In genomic region chr3:111592941-111593340, GRCh38 we compare ENCODE assay signal across 16 cellular contexts. TPM values are rescaled to one million over a fixed set of nuclear protein-coding genes. Genes with fewer than 3 reads are reported as not detected.
A peak's percentile ranks its signal among the peaks of the same experiment; 100 is the strongest.
DNase-seq lines count a peak whose midpoint lies in the region; ATAC-seq, FAIRE-seq and TF ChIP-seq lines count a peak whose summit lies in the region.
"Had no signal": no experiment of that assay in that cellular context is flagged by ENCODE, and none has a peak within 500 bp of the region (broad histone marks: within the 10 kb centered on the region; RNA-seq: fewer than 3 reads in every experiment).

No MANE protein-coding gene starts in this region.

- TF ChIP-seq POLR2A in GM12891 (IDR thresholded peaks at IDR 0.05; ENCODE audit: low read depth, low read length) (no peak), HCT116 (IDR thresholded peaks at IDR 0.05; ENCODE audit: borderline replicate concordance, extremely low read depth, insufficient read depth, insufficient read length) (no peak), H54 (IDR thresholded peaks at IDR 0.05; ENCODE audit: low read depth, low read length) (no peak)

- no peaks in the 10 kb centered on the region for H3K27me3 Mint-ChIP-seq in activated naive CD8-positive, alpha-beta T cell treated with anti-CD3 and anti-CD28 coated beads for 36 hours
- no peaks in the 10 kb centered on the region for H3K27me3 Mint-ChIP-seq in naive thymus-derived CD4-positive, alpha-beta T cell

- peaks cover 33 to 80% of the 10 kb centered on the region in 2 experiments for H3K4me1 ChIP-seq in HCT116 (ENCODE audit: control insufficient read depth in 1 of 2, insufficient read depth in 2 of 2, low read length in 2 of 2)
- peaks cover 0 to 21% of the 10 kb centered on the region in 2 donors for H3K4me1 ChIP-seq in naive thymus-derived CD4-positive, alpha-beta T cell (ENCODE audit: control insufficient read depth in 2 of 2, insufficient read depth in 2 of 2, low read length in 2 of 2)

- TF ChIP-seq RAD21 in HCT116 (IDR thresholded peaks at IDR 0.05; ENCODE audit: low read depth), result no peak

- no peak for TF ChIP-seq CTCF in HCT116 (IDR thresholded peaks at IDR 0.05 in 2 of 3, conservative IDR thresholded peaks at IDR 0.05 in 1 of 3; ENCODE audit: borderline replicate concordance in 1 of 3, insufficient read depth in 1 of 3, low read depth in 2 of 3, low read length in 2 of 3)

- POLR2A ChIA-PET in HCT116 (lab: Charles Lee), result no interaction called here
- POLR2A ChIA-PET in naive thymus-derived CD4-positive, alpha-beta T cell (lab: Charles Lee), result no interaction called here

- H3K9ac ChIP-seq in HCT116 (ENCODE audit: low read length), result peak overlapping the region; percentile 52

- H3K27me3 ChIP-seq in HCT116 (ENCODE audit: insufficient read depth, low read length), result no peaks in the 10 kb centered on the region
- no peaks in the 10 kb centered on the region for H3K27me3 ChIP-seq in naive thymus-derived CD4-positive, alpha-beta T cell (ENCODE audit: control insufficient read depth in 2 of 2, insufficient read depth in 2 of 2, low read length in 2 of 2)

- H3K36me3 ChIP-seq in HCT116 (ENCODE audit: control insufficient read depth in 1 of 2, insufficient read depth in 2 of 2, low read length in 2 of 2), result no peaks in the 10 kb centered on the region
- H3K36me3 ChIP-seq in naive thymus-derived CD4-positive, alpha-beta T cell (ENCODE audit: control insufficient read depth in 2 of 3, insufficient read depth in 3 of 3, low read length in 3 of 3), result peaks cover 0 to 57% (median 0%) of the 10 kb centered on the region in 3 experiments

- H3K27ac Mint-ChIP-seq in activated naive CD8-positive, alpha-beta T cell treated with anti-CD3 and anti-CD28 coated beads for 36 hours, result peak overlapping the region; percentile 93
- peak overlapping the region in 5 of 9 donors; percentile 2 to 91 (median 15) for H3K27ac Mint-ChIP-seq in naive thymus-derived CD4-positive, alpha-beta T cell

- peaks cover 26% of the 10 kb centered on the region for H3K79me2 ChIP-seq in HCT116 (ENCODE audit: insufficient read depth, low read length)

- H2AFZ ChIP-seq in HCT116 (ENCODE audit: low read depth, low read length, poor library complexity, severe bottlenecking), result no peak overlapping the region

- H4K20me1 ChIP-seq in HCT116 (ENCODE audit: insufficient read depth), result no peaks in the 10 kb centered on the region

- RAD21 ChIA-PET in HCT116 (lab: Charles Lee; ENCODE audit: low non-redundant PET in 1 of 2, low total read pairs in 2 of 2, uncharacterized antibody in 2 of 2, unreplicated experiment in 2 of 2), result no interaction called here

- no peak for ATAC-seq in HCT116
- no peak for ATAC-seq in naive thymus-derived CD4-positive, alpha-beta T cell
- ATAC-seq: right cardiac atrium had no signal

- H3K4me3 Mint-ChIP-seq in activated naive CD8-positive, alpha-beta T cell treated with anti-CD3 and anti-CD28 coated beads for 36 hours, result peak overlapping the region; percentile 89
- H3K4me3 Mint-ChIP-seq in naive thymus-derived CD4-positive, alpha-beta T cell, result peak overlapping the region in 1 of 10 donors; percentile 83

- peak overlapping the region; percentile 67 for H3K4me2 ChIP-seq in HCT116 (ENCODE audit: low read length)

- peaks cover 70% of the 10 kb centered on the region for H3K4me1 Mint-ChIP-seq in activated naive CD8-positive, alpha-beta T cell treated with anti-CD3 and anti-CD28 coated beads for 36 hours
- peaks cover 11 to 88% (median 30%) of the 10 kb centered on the region in 7 donors for H3K4me1 Mint-ChIP-seq in naive thymus-derived CD4-positive, alpha-beta T cell

- peaks cover 85% of the 10 kb centered on the region for H3K36me3 Mint-ChIP-seq in activated naive CD8-positive, alpha-beta T cell treated with anti-CD3 and anti-CD28 coated beads for 36 hours
- peaks cover 8 to 67% (median 47%) of the 10 kb centered on the region in 5 donors for H3K36me3 Mint-ChIP-seq in naive thymus-derived CD4-positive, alpha-beta T cell

- intact Hi-C loops in HCT116 (cut with micrococcal nuclease), result loop anchor here (10.0 kb wide), 1 partner anchor 282 kb away; no protein-coding TSS in a partner anchor
- intact Hi-C loops in naive thymus-derived CD4-positive, alpha-beta T cell (cut with micrococcal nuclease), result loop anchor here (2.0 to 10.0 kb wide), 2 partner anchors 16 to 902 kb away; partner anchors contain the start of gene BTLA (in 1 of the 2)

- FAIRE-seq in GM12891 (lab: Jason Lieb, UNC), result peak; percentile 78
- no peak for FAIRE-seq in H54 (lab: Jason Lieb, UNC)

- H3K4me3 ChIP-seq in HCT116 (replicated peaks in 1 of 2; ENCODE audit: low read depth in 1 of 2, low read length in 2 of 2), result no peak overlapping the region
- no peak overlapping the region for H3K4me3 ChIP-seq in naive thymus-derived CD4-positive, alpha-beta T cell (ENCODE audit: low read length)

- CTCF ChIA-PET in HCT116 (lab: Charles Lee), result interaction anchor here (1.4 kb wide), 1 partner anchor 15 kb away, joined by 4 read pairs; no protein-coding TSS in a partner anchor
- CTCF ChIA-PET in naive thymus-derived CD4-positive, alpha-beta T cell (lab: Charles Lee), result interaction anchor here (0.6 kb wide), 1 partner anchor 840 kb away, joined by 3 read pairs; no protein-coding TSS in a partner anchor

- DNase-seq in GM12891 (ENCODE audit: insufficient read length, low spot score), result no peak
- DNase-seq in HCT116 (ENCODE audit: low read depth, low spot score), result no peak
- no peak for DNase-seq in activated naive CD8-positive, alpha-beta T cell treated with anti-CD3 and anti-CD28 coated beads for 36 hours
- no peak for DNase-seq in naive thymus-derived CD4-positive, alpha-beta T cell
- DNase-seq in LoVo (ENCODE audit: low spot score), result no peak
- no peak for DNase-seq in GM03348 (ENCODE audit: low spot score)
- DNase-seq in H54 (ENCODE audit: insufficient read length, low spot score), result no peak
- DNase-seq: amniotic stem cell, Caco-2, dermis blood vessel endothelial cell, NCI-H2081 treated with DMSO at 0.1 percent for 48 hours, right cardiac atrium, SW 1271 had no signal

- peaks cover 3% of the 10 kb centered on the region for H3K9me3 Mint-ChIP-seq in activated naive CD8-positive, alpha-beta T cell treated with anti-CD3 and anti-CD28 coated beads for 36 hours
- no peaks in the 10 kb centered on the region for H3K9me3 Mint-ChIP-seq in naive thymus-derived CD4-positive, alpha-beta T cell

- no TSS peak for BruUV-seq in HCT116 (replicated peaks; lab: Mats Ljungman, UMichigan)

- no peaks in the 10 kb centered on the region for H3K9me2 ChIP-seq in HCT116 (ENCODE audit: insufficient read depth)

- H3K27ac ChIP-seq in HCT116 (ENCODE audit: low read depth, low read length), result no peak overlapping the region
- H3K27ac ChIP-seq in naive thymus-derived CD4-positive, alpha-beta T cell (ENCODE audit: low read depth, low read length), result no peak overlapping the region

- H3K9me3 ChIP-seq in HCT116 (ENCODE audit: control insufficient read depth in 1 of 2, insufficient read depth in 1 of 2, low read depth in 1 of 2, low read length in 2 of 2), result no peaks in the 10 kb centered on the region
- no peaks in the 10 kb centered on the region for H3K9me3 ChIP-seq in naive thymus-derived CD4-positive, alpha-beta T cell (ENCODE audit: control insufficient read depth in 2 of 3, low read length in 3 of 3)
- H3K9me3 ChIP-seq: Caco-2 had no signal

TF ChIP-seq in GM12891, 5 proteins besides CTCF, POLR2A, EP300 and RAD21:
- TF ChIP-seq POU2F2 (IDR thresholded peaks at IDR 0.05; ENCODE audit: low read depth, low read length) (no peak), PAX5 (IDR thresholded peaks at IDR 0.05; ENCODE audit: insufficient read depth, low read length, severe bottlenecking) (no peak), SPI1 (IDR thresholded peaks at IDR 0.05; ENCODE audit: low read depth, low read length) (no peak), POLR2AphosphoS5 (IDR thresholded peaks at IDR 0.05; ENCODE audit: low read depth, low read length) (no peak), TAF1 (IDR thresholded peaks at IDR 0.05; ENCODE audit: low read depth, low read length) (no peak)

TF ChIP-seq in HCT116, 20 proteins besides CTCF, POLR2A, EP300 and RAD21:
- TF ChIP-seq POLR2AphosphoS5 (IDR thresholded peaks at IDR 0.05; ENCODE audit: low read depth, low read length) (no peak), SIN3A (IDR thresholded peaks at IDR 0.05; ENCODE audit: low read depth) (no peak), SP1 (IDR thresholded peaks at IDR 0.05; ENCODE audit: low read depth) (no peak)
TF ChIP-seq in HCT116: peak in this region for 0.

RNA-seq across cellular contexts. Expression of gene ZBED2, which starts 2.2 kb away (rescaled TPM):
- polyA plus RNA-seq in GM12891 (2012; ENCODE audit: low read depth, missing spikeins), result 0.77 TPM
- 16.1 TPM for total RNA-seq in HCT116 (2021; ENCODE audit: unreplicated experiment)
- 3.9 and 5.6 TPM in 2 replicates for polyA plus RNA-seq in HCT116 (2012)
- 100 to 1,000 TPM; 122 to 123 TPM for total RNA-seq in activated naive CD8-positive, alpha-beta T cell treated with anti-CD3 and anti-CD28 coated beads for 36 hours
- total RNA-seq in naive thymus-derived CD4-positive, alpha-beta T cell, result 10 to 100 TPM in 1 of 5 experiments, under 1 TPM in 3, not detected in 1; 0.13 to 51.8 (median 0.27) TPM
- 1 to 10 TPM; 1.7 to 1.8 TPM for polyA plus RNA-seq in naive thymus-derived CD4-positive, alpha-beta T cell
- total RNA-seq: dermis blood vessel endothelial cell, fibroblast of villous mesenchyme, LHCN-M2, right cardiac atrium, subcutaneous adipose tissue had no signal
- polyA plus RNA-seq: right cardiac atrium had no signal

RNA-seq across cellular contexts. Expression of gene CD96, which starts 50.9 kb away (rescaled TPM):
- polyA plus RNA-seq in GM12891 (2012; ENCODE audit: low read depth, missing spikeins), result 0.13 TPM
- total RNA-seq in HCT116 (2021; ENCODE audit: unreplicated experiment), result 0.42 TPM
- polyA plus RNA-seq in HCT116 (2012), result 0.16 and 0.35 TPM in 2 replicates
- 10 to 100 TPM; 70.3 to 74.8 TPM for total RNA-seq in activated naive CD8-positive, alpha-beta T cell treated with anti-CD3 and anti-CD28 coated beads for 36 hours
- 100 to 1,000 TPM; 142 to 309 (median 219) TPM for total RNA-seq in naive thymus-derived CD4-positive, alpha-beta T cell
- 100 to 1,000 TPM; 183 to 205 TPM for polyA plus RNA-seq in naive thymus-derived CD4-positive, alpha-beta T cell
- total RNA-seq: dermis blood vessel endothelial cell, fibroblast of villous mesenchyme had no signal

Comparison
In these comparisons a context has a peak if more than half of its experiments do, and no peak if none do; other contexts are left out.
1. RNA of gene CD96, which starts 50.9 kb away (total RNA-seq): 142 to 309 TPM in naive thymus-derived CD4-positive, alpha-beta T cell and 70.3 to 74.8 TPM in activated naive CD8-positive, alpha-beta T cell treated with anti-CD3 and anti-CD28 coated beads for 36 hours; 0.42 TPM in HCT116 (single experiment); every median in the first group is over 10 times any median in the second.